9 cellular contexts compared by ENCODE assay signal in the genomic region with DNA sequence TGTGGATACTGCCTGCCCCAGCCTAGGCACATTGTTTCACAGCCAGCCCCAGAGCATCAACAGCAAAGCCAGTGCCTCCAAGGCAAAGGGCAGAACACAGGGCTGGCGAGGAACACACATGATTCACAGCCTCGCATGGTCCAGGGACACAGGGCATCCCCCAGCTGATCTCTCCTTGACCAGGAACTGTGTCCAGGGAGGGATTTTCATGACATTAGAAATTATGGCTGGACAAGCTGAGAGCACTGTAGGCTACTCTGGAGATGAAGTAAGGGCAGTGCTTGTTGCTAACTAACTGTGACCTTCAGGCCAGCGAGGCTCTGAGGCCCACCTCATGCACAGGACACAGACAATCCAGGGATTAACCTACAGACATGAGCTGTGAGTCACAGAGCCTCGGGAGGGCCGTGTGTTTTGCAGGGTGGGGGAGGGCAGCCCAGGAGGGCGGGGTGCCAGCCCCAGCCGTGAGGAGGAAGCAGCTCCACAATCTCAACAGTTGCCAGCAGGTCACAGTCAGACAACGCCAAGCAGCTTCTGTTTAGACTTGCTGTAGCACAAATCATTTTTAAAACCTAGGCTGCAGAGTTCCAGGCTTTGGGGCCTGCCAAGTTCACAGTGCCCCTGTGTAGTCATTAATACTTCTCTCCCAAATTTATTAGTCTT.
DNase-seq lines count a peak whose midpoint lies in the region; ATAC-seq and TF ChIP-seq lines count a peak whose summit lies in the region.
"Had no signal": no experiment of that assay in that cellular context is flagged by ENCODE, and none has a peak within 500 bp of the region (broad histone marks: within the 10 kb centered on the region; RNA-seq: fewer than 3 reads in every experiment).

No MANE protein-coding gene starts in this region.

- DNase-seq in HCT116 (ENCODE audit: low read depth, low spot score) = peak; percentile 36
- DNase-seq in SKM-1 treated with dmso at 0.1 percent for 144 hours (lab: John Stamatoyannopoulos, UW; ENCODE audit: unreplicated experiment) = peak; percentile 55
- DNase-seq in fibroblast of peridontal ligament (ENCODE audit: extremely low read depth) = peak; percentile 62
- peak; percentile 65 to 80 (median 76) for DNase-seq in ovary
- no peak for DNase-seq in NCI-H2107 (lab: John Stamatoyannopoulos, UW)
- no peak for DNase-seq in MM.1S
- DNase-seq: stimulated activated naive B cell treated with anti-CD40 and anti-IgM and Interleukin-4, amounts not matched to agents 10 μg/mL and 1 μg/mL and 100 μg/mL, for 72 hours had no signal

- ATAC-seq in HCT116 (peak; percentile 71), HG02642 (IDR thresholded peaks at IDR 0.05; ENCODE audit: poor library complexity, unreplicated experiment) (no peak)

- CTCF ChIA-PET in HCT116 (lab: Charles Lee) = interaction anchor here (0.8 to 1.5 kb wide), 4 partner anchors 11 to 134 kb away, joined by 4 to 13 read pairs (median 4); no protein-coding TSS in a partner anchor

- H3K4me2 ChIP-seq in HCT116 (ENCODE audit: low read length) (peak overlapping the region; percentile 77), MM.1S (ENCODE audit: low read depth, low read length) (no peak overlapping the region)

- H3K9me3 ChIP-seq in HCT116 (ENCODE audit: control insufficient read depth in 1 of 2, insufficient read depth in 1 of 2, low read depth in 1 of 2, low read length in 2 of 2) = no peaks in the 10 kb centered on the region
- H3K9me3 ChIP-seq in ovary = no peaks in the 10 kb centered on the region
- no peaks in the 10 kb centered on the region for H3K9me3 ChIP-seq in MM.1S (replicated peaks; ENCODE audit: insufficient read depth, low read length)

- TF ChIP-seq POLR2A in HCT116 (IDR thresholded peaks at IDR 0.05; ENCODE audit: borderline replicate concordance, extremely low read depth, insufficient read depth, insufficient read length) = no peak
- TF ChIP-seq POLR2A in ovary (IDR thresholded peaks at IDR 0.05) = no peak

- POLR2A ChIA-PET in HCT116 (lab: Charles Lee) = interaction anchor here (1.0 kb wide), 1 partner anchor 140 kb away, joined by 8 read pairs; a partner anchor contains a TSS

- no peak for TF ChIP-seq CTCF in HCT116 (IDR thresholded peaks at IDR 0.05 in 2 of 3, conservative IDR thresholded peaks at IDR 0.05 in 1 of 3; ENCODE audit: borderline replicate concordance in 1 of 3, insufficient read depth in 1 of 3, low read depth in 2 of 3, low read length in 2 of 3)
- no peak for TF ChIP-seq CTCF in ovary (IDR thresholded peaks at IDR 0.05)
- no peak for TF ChIP-seq CTCF in MM.1S (IDR thresholded peaks at IDR 0.05; ENCODE audit: low read length)

- H4K20me1 ChIP-seq in HCT116 (ENCODE audit: insufficient read depth) = no peaks in the 10 kb centered on the region
- no peaks in the 10 kb centered on the region for H4K20me1 ChIP-seq in MM.1S (ENCODE audit: insufficient read depth, low read length)

- H2AFZ ChIP-seq in ACC112 (ENCODE audit: low read length, unreplicated experiment) (no peak overlapping the region), HCT116 (ENCODE audit: low read depth, low read length, poor library complexity, severe bottlenecking) (no peak overlapping the region), MM.1S (ENCODE audit: low read length) (no peak overlapping the region)

- no peak overlapping the region for H3K4me3 ChIP-seq in ACC112 (ENCODE audit: low read depth, low read length)
- H3K4me3 ChIP-seq in HCT116 (replicated peaks in 1 of 2; ENCODE audit: low read depth in 1 of 2, low read length in 2 of 2) = peak overlapping the region in 1 of 2 experiments; percentile 29; a peak in 2 of 4 replicates
- no peak overlapping the region for H3K4me3 ChIP-seq in ovary
- H3K4me3 ChIP-seq in MM.1S (ENCODE audit: low read length) = no peak overlapping the region

- 0 out of 2 replicates have a peak overlapping the region, but pooled peaks have one; percentile 3 for H3K27ac ChIP-seq in ACC112 (ENCODE audit: low read depth, low read length)
- peak overlapping the region; percentile 62 for H3K27ac ChIP-seq in HCT116 (ENCODE audit: low read depth, low read length)
- peak overlapping the region in 1 of 2 donors; percentile 27 for H3K27ac ChIP-seq in ovary
- no peak overlapping the region for H3K27ac ChIP-seq in MM.1S (ENCODE audit: low read length)

- no peaks in the 10 kb centered on the region for H3F3A ChIP-seq in MM.1S (ENCODE audit: insufficient read depth, low read length)

- H3K36me3 ChIP-seq in ACC112 (ENCODE audit: insufficient read depth, low read length) = no peaks in the 10 kb centered on the region
- no peaks in the 10 kb centered on the region for H3K36me3 ChIP-seq in HCT116 (ENCODE audit: control insufficient read depth in 1 of 2, insufficient read depth in 2 of 2, low read length in 2 of 2)
- no peaks in the 10 kb centered on the region for H3K36me3 ChIP-seq in ovary
- H3K36me3 ChIP-seq in MM.1S (replicated peaks; ENCODE audit: insufficient read depth, low read length) = no peaks in the 10 kb centered on the region

- no peaks in the 10 kb centered on the region for H3K79me2 ChIP-seq in ACC112 (ENCODE audit: control insufficient read depth, insufficient read depth, low read length, unreplicated experiment)
- no peaks in the 10 kb centered on the region for H3K79me2 ChIP-seq in HCT116 (ENCODE audit: insufficient read depth, low read length)
- H3K79me2 ChIP-seq in MM.1S (ENCODE audit: low read length) = no peaks in the 10 kb centered on the region

- H3K4me1 ChIP-seq in ACC112 (ENCODE audit: control insufficient read depth, insufficient read depth, low read length, unreplicated experiment) (peaks cover 38% of the 10 kb centered on the region), HCT116 (ENCODE audit: control insufficient read depth in 1 of 2, insufficient read depth in 2 of 2, low read length in 2 of 2) (peaks cover 52 to 58% of the 10 kb centered on the region in 2 experiments), ovary (ENCODE audit: insufficient read depth) (peaks cover 10% of the 10 kb centered on the region), MM.1S (ENCODE audit: low read length) (no peaks in the 10 kb centered on the region)

- 15 to 17% (median 17%) methylated on average over 6 to 8 of the region's 8 CpGs for WGBS in ovary, 3 donors

- intact Hi-C loops in HCT116 (cut with micrococcal nuclease) (no loop called here), ovary (cut with DNase I) (no loop called here)

- TF ChIP-seq RAD21 in HCT116 (IDR thresholded peaks at IDR 0.05; ENCODE audit: low read depth) = no peak

- peak overlapping the region; percentile 39 for H3K9ac ChIP-seq in HCT116 (ENCODE audit: low read length)
- no peak overlapping the region for H3K9ac ChIP-seq in MM.1S (ENCODE audit: low read length)

- no peak for TF ChIP-seq EP300 in ovary (IDR thresholded peaks at IDR 0.05)

- BruUV-seq in HCT116 (replicated peaks; lab: Mats Ljungman, UMichigan) = no TSS peak

- H3K9me2 ChIP-seq in HCT116 (ENCODE audit: insufficient read depth) (no peaks in the 10 kb centered on the region), MM.1S (replicated peaks; ENCODE audit: insufficient read depth, low read length) (no peaks in the 10 kb centered on the region)

- RAD21 ChIA-PET in HCT116 (lab: Charles Lee; ENCODE audit: low non-redundant PET in 1 of 2, low total read pairs in 2 of 2, uncharacterized antibody in 2 of 2, unreplicated experiment in 2 of 2) = interaction anchor here in 1 of 2 experiments (0.6 kb wide), 1 partner anchor 108 kb away, joined by 4 read pairs; no protein-coding TSS in a partner anchor

- H3K27me3 ChIP-seq in ACC112 (ENCODE audit: insufficient read depth, low read length) (no peaks in the 10 kb centered on the region), HCT116 (ENCODE audit: insufficient read depth, low read length) (no peaks in the 10 kb centered on the region), ovary (no peaks in the 10 kb centered on the region), MM.1S (replicated peaks; ENCODE audit: insufficient read depth, low read length) (no peaks in the 10 kb centered on the region)

TF ChIP-seq in HCT116, 20 proteins besides CTCF, POLR2A, EP300 and RAD21:
- TF ChIP-seq POLR2AphosphoS5 (IDR thresholded peaks at IDR 0.05; ENCODE audit: low read depth, low read length) (peak; percentile 44), EGR1 (IDR thresholded peaks at IDR 0.05; ENCODE audit: low read depth) (no peak), SP1 (IDR thresholded peaks at IDR 0.05; ENCODE audit: low read depth) (no peak), JUND (IDR thresholded peaks at IDR 0.05) (no peak), CEBPB (IDR thresholded peaks at IDR 0.05; ENCODE audit: low read depth) (no peak)

Comparison
In these comparisons a context has a peak if more than half of its experiments do, and no peak if none do; other contexts are left out.
1. DNase-seq: peak in HCT116 (single experiment), SKM-1 treated with dmso at 0.1 percent for 144 hours (single experiment), fibroblast of peridontal ligament (single experiment) and ovary (5 of 5); none in NCI-H2107 (single experiment) and MM.1S (single experiment).